8 cellular contexts compared by ENCODE assay signal in genomic region chr1:6185635-6186382, GRCh38. TPM values are rescaled to one million over a fixed set of nuclear protein-coding genes. Genes with fewer than 3 reads are reported as not detected.
DNase-seq lines count a peak whose midpoint lies in the region; ATAC-seq, FAIRE-seq and TF ChIP-seq lines count a peak whose summit lies in the region.

No MANE protein-coding gene starts in this region.

- ATAC-seq in HCT116 (peak; percentile 33; the same call in 1 of the 2 replicates), GM21529 (IDR thresholded peaks at IDR 0.05; ENCODE audit: unreplicated experiment) (no peak), HG02759 (IDR thresholded peaks at IDR 0.05; ENCODE audit: unreplicated experiment) (no peak), natural killer cell (no peak)

- TSS peak; percentile 80 for BruUV-seq in HCT116 (replicated peaks; lab: Mats Ljungman, UMichigan)

- POLR2A ChIA-PET in HCT116 (lab: Charles Lee): no interaction called here
- POLR2A ChIA-PET in activated CD4-positive, alpha-beta memory T cell treated with anti-CD3 and anti-CD28 coated beads, Interleukin-2, amount 10 ng/mL, durations not matched to agents 7 days and 5 days (lab: Charles Lee): interaction anchor here (1.0 to 1.8 kb wide), 3 partner anchors 11 to 50 kb away, joined by 3 to 4 read pairs (median 4); partner anchors contain the start of gene ICMT

- H3K9ac ChIP-seq in HCT116 (ENCODE audit: low read length): no peak overlapping the region

- TF ChIP-seq CTCF in HCT116 (IDR thresholded peaks at IDR 0.05 in 2 of 3, conservative IDR thresholded peaks at IDR 0.05 in 1 of 3; ENCODE audit: borderline replicate concordance in 1 of 3, insufficient read depth in 1 of 3, low read depth in 2 of 3, low read length in 2 of 3): peak; percentile 61 to 70 (median 68); a peak in 5 of 6 replicates
- TF ChIP-seq CTCF in natural killer cell (IDR thresholded peaks at IDR 0.05): no peak

- H3K27me3 ChIP-seq in HCT116 (ENCODE audit: insufficient read depth, low read length): no peaks in the 10 kb centered on the region

- no peak overlapping the region for H3K27ac ChIP-seq in HCT116 (ENCODE audit: low read depth, low read length)

- DNase-seq in Caki2 (ENCODE audit: low read depth) (peak; percentile 33), HCT116 (ENCODE audit: low read depth, low spot score) (no peak), kidney glomerular epithelial cell (lab: John Stamatoyannopoulos, UW) (peak; percentile 22), HTR-8/SVneo (ENCODE audit: insufficient read length, low spot score) (no peak), natural killer cell (no peak)
- peak; percentile 35 for DNase-seq in activated CD4-positive, alpha-beta memory T cell treated with anti-CD3 and anti-CD28 coated beads, Interleukin-2, amount 10 ng/mL, durations not matched to agents 7 days and 5 days

- no peaks in the 10 kb centered on the region for H3K9me2 ChIP-seq in HCT116 (ENCODE audit: insufficient read depth)

- H3K27me3 Mint-ChIP-seq in activated CD4-positive, alpha-beta memory T cell treated with anti-CD3 and anti-CD28 coated beads, Interleukin-2, amount 10 ng/mL, durations not matched to agents 7 days and 5 days: peaks cover 19% of the 10 kb centered on the region
- peaks cover 11 to 13% of the 10 kb centered on the region in 2 donors for H3K27me3 Mint-ChIP-seq in natural killer cell (ENCODE audit: low read depth in 2 of 2)

- H3K4me3 ChIP-seq in HCT116 (replicated peaks in 1 of 2; ENCODE audit: low read depth in 1 of 2, low read length in 2 of 2): no peak overlapping the region

- in situ Hi-C loops in Caki2 (cut with HindIII; ENCODE audit: low pct_unique_long_range_greater_than_20kb, low sequenced_read_pairs): no loop called here

- H3K4me2 ChIP-seq in HCT116 (ENCODE audit: low read length): no peak overlapping the region

- H3K36me3 Mint-ChIP-seq in activated CD4-positive, alpha-beta memory T cell treated with anti-CD3 and anti-CD28 coated beads, Interleukin-2, amount 10 ng/mL, durations not matched to agents 7 days and 5 days (ENCODE audit: low read depth): peaks cover 38% of the 10 kb centered on the region
- no peaks in the 10 kb centered on the region for H3K36me3 Mint-ChIP-seq in natural killer cell

- no peaks in the 10 kb centered on the region for H3K9me3 Mint-ChIP-seq in activated CD4-positive, alpha-beta memory T cell treated with anti-CD3 and anti-CD28 coated beads, Interleukin-2, amount 10 ng/mL, durations not matched to agents 7 days and 5 days
- no peaks in the 10 kb centered on the region for H3K9me3 Mint-ChIP-seq in natural killer cell

- RAD21 ChIA-PET in HCT116 (lab: Charles Lee; ENCODE audit: low non-redundant PET in 1 of 2, low total read pairs in 2 of 2, uncharacterized antibody in 2 of 2, unreplicated experiment in 2 of 2): no interaction called here

- peaks cover 38% of the 10 kb centered on the region for H3K4me1 Mint-ChIP-seq in activated CD4-positive, alpha-beta memory T cell treated with anti-CD3 and anti-CD28 coated beads, Interleukin-2, amount 10 ng/mL, durations not matched to agents 7 days and 5 days
- peaks cover 14 to 28% of the 10 kb centered on the region in 2 donors for H3K4me1 Mint-ChIP-seq in natural killer cell

- H2AFZ ChIP-seq in HCT116 (ENCODE audit: low read depth, low read length, poor library complexity, severe bottlenecking): no peak overlapping the region

- peaks cover 7 to 15% of the 10 kb centered on the region in 2 experiments for H3K4me1 ChIP-seq in HCT116 (ENCODE audit: control insufficient read depth in 1 of 2, insufficient read depth in 2 of 2, low read length in 2 of 2)

- TF ChIP-seq RAD21 in HCT116 (IDR thresholded peaks at IDR 0.05; ENCODE audit: low read depth): peak; percentile 67

- peaks cover 50% of the 10 kb centered on the region for H3K79me2 ChIP-seq in HCT116 (ENCODE audit: insufficient read depth, low read length)

- H3K27ac Mint-ChIP-seq in activated CD4-positive, alpha-beta memory T cell treated with anti-CD3 and anti-CD28 coated beads, Interleukin-2, amount 10 ng/mL, durations not matched to agents 7 days and 5 days: no peak overlapping the region
- H3K27ac Mint-ChIP-seq in natural killer cell: no peak overlapping the region

- FAIRE-seq in HTR-8/SVneo (lab: Jason Lieb, UNC): no peak

- H3K4me3 Mint-ChIP-seq in activated CD4-positive, alpha-beta memory T cell treated with anti-CD3 and anti-CD28 coated beads, Interleukin-2, amount 10 ng/mL, durations not matched to agents 7 days and 5 days: no peak overlapping the region
- H3K4me3 Mint-ChIP-seq in natural killer cell: no peak overlapping the region

- no peak for TF ChIP-seq POLR2A in HCT116 (IDR thresholded peaks at IDR 0.05; ENCODE audit: borderline replicate concordance, extremely low read depth, insufficient read depth, insufficient read length)

- intact Hi-C loops in HCT116 (cut with micrococcal nuclease): loop anchor here (2.0 kb wide), 1 partner anchor 77 kb away; no protein-coding TSS in a partner anchor
- intact Hi-C loops in natural killer cell (cut with micrococcal nuclease): no loop called here

- H3K9me3 ChIP-seq in HCT116 (ENCODE audit: control insufficient read depth in 1 of 2, insufficient read depth in 1 of 2, low read depth in 1 of 2, low read length in 2 of 2): no peaks in the 10 kb centered on the region

- CTCF ChIA-PET in HCT116 (lab: Charles Lee): interaction anchor here (0.9 to 2.4 kb wide), 10 partner anchors 8 to 234 kb away, joined by 3 to 19 read pairs (median 4); partner anchors contain the start of genes HES2, RNF207 and RPL22
- CTCF ChIA-PET in activated CD4-positive, alpha-beta memory T cell treated with anti-CD3 and anti-CD28 coated beads, Interleukin-2, amount 10 ng/mL, durations not matched to agents 7 days and 5 days (lab: Charles Lee): interaction anchor here (0.6 to 1.4 kb wide), 9 partner anchors 9 to 77 kb away, joined by 3 to 6 read pairs (median 4); partner anchors contain the start of genes RNF207 and RPL22

- H4K20me1 ChIP-seq in HCT116 (ENCODE audit: insufficient read depth): peaks cover 31% of the 10 kb centered on the region; the same call in 1 of the 2 replicates

- H3K36me3 ChIP-seq in HCT116 (ENCODE audit: control insufficient read depth in 1 of 2, insufficient read depth in 2 of 2, low read length in 2 of 2): peaks cover 27 to 38% of the 10 kb centered on the region in 2 experiments

TF ChIP-seq in HCT116, 20 proteins besides CTCF, POLR2A, EP300 and RAD21:
- TF ChIP-seq ELF1 (IDR thresholded peaks at IDR 0.05; ENCODE audit: borderline replicate concordance, low read depth) (no peak), ATF3 (IDR thresholded peaks at IDR 0.05) (no peak), SP1 (IDR thresholded peaks at IDR 0.05; ENCODE audit: low read depth) (no peak), SRF (IDR thresholded peaks at IDR 0.05; ENCODE audit: low read depth) (no peak), POLR2AphosphoS5 (IDR thresholded peaks at IDR 0.05; ENCODE audit: low read depth, low read length) (0 out of 2 replicates have a peak, but pooled peaks have one; percentile 14), EZH2 (IDR thresholded peaks at IDR 0.05) (no peak)
TF ChIP-seq in HCT116: peak in this region for 1.

RNA-seq across cellular contexts. Expression of gene CHD5, which starts 5.7 kb away (rescaled TPM):
- not detected in 2 replicates for total RNA-seq in Caki2 (2014; rRNA removed; shearing (Covaris generic); ENCODE audit: low replicate concordance)
- total RNA-seq in HCT116 (2021; ENCODE audit: unreplicated experiment): 6.1 TPM
- polyA plus RNA-seq in HCT116 (2012): 5.0 and 6.3 TPM in 2 replicates
- total RNA-seq in activated CD4-positive, alpha-beta memory T cell treated with anti-CD3 and anti-CD28 coated beads, Interleukin-2, amount 10 ng/mL, durations not matched to agents 7 days and 5 days: under 1 TPM; 0.10 to 0.18 TPM
- total RNA-seq in natural killer cell: 1 to 10 TPM in 1 of 3 donors, under 1 TPM in 2; 0.34 to 1.2 (median 0.73) TPM

RNA-seq across cellular contexts. Expression of gene RPL22, which starts 13.6 kb away (rescaled TPM):
- 206 and 215 TPM in 2 replicates for total RNA-seq in Caki2 (2014; rRNA removed; shearing (Covaris generic); ENCODE audit: low replicate concordance)
- 456 TPM for total RNA-seq in HCT116 (2021; ENCODE audit: unreplicated experiment)
- polyA plus RNA-seq in HCT116 (2012): 563 and 639 TPM in 2 replicates
- total RNA-seq in activated CD4-positive, alpha-beta memory T cell treated with anti-CD3 and anti-CD28 coated beads, Interleukin-2, amount 10 ng/mL, durations not matched to agents 7 days and 5 days: 100 to 1,000 TPM; 258 to 298 TPM
- 100 to 1,000 TPM; 210 to 239 (median 228) TPM for total RNA-seq in natural killer cell

RNA-seq across cellular contexts. Expression of gene RNF207, which starts 20.1 kb away (rescaled TPM):
- 15.7 and 29.2 TPM in 2 replicates for total RNA-seq in Caki2 (2014; rRNA removed; shearing (Covaris generic); ENCODE audit: low replicate concordance)
- 61.2 TPM for total RNA-seq in HCT116 (2021; ENCODE audit: unreplicated experiment)
- 28.4 and 32.1 TPM in 2 replicates for polyA plus RNA-seq in HCT116 (2012)
- total RNA-seq in activated CD4-positive, alpha-beta memory T cell treated with anti-CD3 and anti-CD28 coated beads, Interleukin-2, amount 10 ng/mL, durations not matched to agents 7 days and 5 days: 10 to 100 TPM; 12.4 to 16.4 TPM
- total RNA-seq in natural killer cell: 1 to 10 TPM; 2.1 to 5.5 (median 2.3) TPM

RNA-seq across cellular contexts. Expression of gene ICMT, which starts 50.0 kb away (rescaled TPM):
- total RNA-seq in Caki2 (2014; rRNA removed; shearing (Covaris generic); ENCODE audit: low replicate concordance): 90.4 and 90.5 TPM in 2 replicates
- total RNA-seq in HCT116 (2021; ENCODE audit: unreplicated experiment) (70.9 TPM), natural killer cell (10 to 100 TPM in 2 of 3 donors, 1 to 10 TPM in 1; 8.6 to 16.9 (median 15.6) TPM)
- 33.0 and 41.7 TPM in 2 replicates for polyA plus RNA-seq in HCT116 (2012)
- total RNA-seq in activated CD4-positive, alpha-beta memory T cell treated with anti-CD3 and anti-CD28 coated beads, Interleukin-2, amount 10 ng/mL, durations not matched to agents 7 days and 5 days: 10 to 100 TPM; 49.8 to 49.9 TPM

RNA-seq across cellular contexts. Expression of gene HES3, which starts 58.2 kb away (rescaled TPM):
- total RNA-seq in Caki2 (2014; rRNA removed; shearing (Covaris generic); ENCODE audit: low replicate concordance): not detected in 2 replicates
- total RNA-seq in HCT116 (2021; ENCODE audit: unreplicated experiment) (not detected), natural killer cell (not detected)
- not detected in 2 replicates for polyA plus RNA-seq in HCT116 (2012)
- not detected for total RNA-seq in activated CD4-positive, alpha-beta memory T cell treated with anti-CD3 and anti-CD28 coated beads, Interleukin-2, amount 10 ng/mL, durations not matched to agents 7 days and 5 days

Comparison
In these comparisons a context has a peak if more than half of its experiments do, and no peak if none do; other contexts are left out.
1. DNase-seq: peak in Caki2 (single experiment), activated CD4-positive, alpha-beta memory T cell treated with anti-CD3 and anti-CD28 coated beads, Interleukin-2, amount 10 ng/mL, durations not matched to agents 7 days and 5 days (single experiment) and kidney glomerular epithelial cell (single experiment); none in HCT116 (single experiment), HTR-8/SVneo (single experiment) and natural killer cell (single experiment).